10 cellular contexts compared by ENCODE assay signal in the genomic region with DNA sequence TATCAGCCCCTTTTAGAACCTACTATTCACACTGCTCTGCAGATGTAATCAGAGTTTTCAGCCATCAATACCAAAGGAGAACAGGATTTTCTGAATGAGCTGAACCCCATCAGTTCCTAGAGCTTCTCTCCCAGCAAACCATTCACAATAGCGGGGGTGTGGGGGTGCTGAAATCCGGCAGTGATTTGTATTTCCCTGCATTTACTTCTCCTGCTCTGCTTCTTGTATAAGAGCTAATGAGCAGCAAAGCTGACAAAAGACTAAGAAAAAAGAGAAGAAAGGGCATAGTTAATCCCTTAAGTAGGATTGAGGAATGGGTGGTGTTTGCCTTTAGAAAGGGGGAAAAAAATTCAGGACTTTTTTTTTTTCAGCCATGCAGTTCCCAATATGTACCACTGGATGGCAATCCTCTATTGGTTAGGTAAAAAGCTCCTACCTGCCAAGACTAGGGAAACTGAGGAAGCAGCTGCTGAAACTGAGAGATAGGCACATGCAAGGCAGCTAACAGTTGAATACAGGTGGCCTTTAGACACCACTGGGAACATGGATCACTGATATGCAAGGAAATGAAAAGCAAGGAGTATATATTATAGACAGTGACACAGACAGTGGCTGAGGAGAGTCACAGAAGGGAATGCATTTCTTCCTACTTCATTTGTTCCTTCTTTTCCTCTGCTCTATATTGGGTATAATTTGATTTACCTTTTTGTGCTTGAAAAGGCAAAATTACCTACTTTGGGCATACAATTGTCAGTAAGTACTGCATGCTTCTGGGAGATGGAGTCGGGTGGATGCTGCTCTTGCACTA.
DNase-seq lines count a peak whose midpoint lies in the region; ATAC-seq, FAIRE-seq and TF ChIP-seq lines count a peak whose summit lies in the region.
"Had no signal": no experiment of that assay in that cellular context is flagged by ENCODE, and none has a peak within 500 bp of the region (broad histone marks: within the 10 kb centered on the region; RNA-seq: fewer than 3 reads in every experiment).

No MANE protein-coding gene starts in this region.

- H3K36me3 Mint-ChIP-seq in type B pancreatic cell = no peaks in the 10 kb centered on the region

- H3K27me3 ChIP-seq in left ventricle myocardium inferior (ENCODE audit: low read depth) (peaks cover 5% of the 10 kb centered on the region), Peyer's patch (no peaks in the 10 kb centered on the region)

- TF ChIP-seq POLR2A in Peyer's patch (IDR thresholded peaks at IDR 0.05) = no peak

- H3K4me1 Mint-ChIP-seq in type B pancreatic cell (ENCODE audit: unreplicated experiment) = peaks cover 24% of the 10 kb centered on the region

- no peaks in the 10 kb centered on the region for H3K4me1 ChIP-seq in left ventricle myocardium inferior
- H3K4me1 ChIP-seq in Peyer's patch = no peaks in the 10 kb centered on the region

- H3K27ac ChIP-seq in left ventricle myocardium inferior (replicated peaks) (no peak overlapping the region), Peyer's patch (no peak overlapping the region)

- H3K9me3 ChIP-seq in left ventricle myocardium inferior (replicated peaks) (no peaks in the 10 kb centered on the region), Peyer's patch (no peaks in the 10 kb centered on the region)

- H3K27me3 Mint-ChIP-seq in type B pancreatic cell = no peaks in the 10 kb centered on the region

- H3K27ac Mint-ChIP-seq in type B pancreatic cell = no peak overlapping the region

- peak; percentile 60 for TF ChIP-seq CTCF in left ventricle myocardium inferior (IDR thresholded peaks at IDR 0.05; ENCODE audit: borderline replicate concordance)
- peak; percentile 3 to 49 (median 22) for TF ChIP-seq CTCF in Peyer's patch (IDR thresholded peaks at IDR 0.05)
- TF ChIP-seq CTCF in fibroblast of villous mesenchyme (IDR thresholded peaks at IDR 0.05; ENCODE audit: insufficient read depth, low read depth, low read length) = peak; percentile 67
- peak; percentile 86 for TF ChIP-seq CTCF in type B pancreatic cell (conservative IDR thresholded peaks at IDR 0.05)

- H3K36me3 ChIP-seq in left ventricle myocardium inferior = no peaks in the 10 kb centered on the region
- H3K36me3 ChIP-seq in Peyer's patch = no peaks in the 10 kb centered on the region

- H3K9me3 Mint-ChIP-seq in type B pancreatic cell = no peaks in the 10 kb centered on the region

- no peak for ATAC-seq in left ventricle myocardium superior

- H3K4me3 ChIP-seq in left ventricle myocardium inferior (no peak overlapping the region), Peyer's patch (no peak overlapping the region), fibroblast of villous mesenchyme (ENCODE audit: low read depth, low read length) (no peak overlapping the region)

- intact Hi-C loops in left ventricle myocardium inferior (cut with micrococcal nuclease) = no loop called here
- intact Hi-C loops in left ventricle myocardium superior (cut with micrococcal nuclease) = no loop called here

- no peak for FAIRE-seq in urothelium cell line (lab: Jason Lieb, UNC)
- FAIRE-seq: TTC549 had no signal

- DNase-seq in left ventricle myocardium inferior (no peak), left ventricle myocardium superior (no peak), Peyer's patch (no peak), fibroblast of villous mesenchyme (ENCODE audit: low read depth) (no peak), type B pancreatic cell (ENCODE audit: extremely low spot score, unreplicated experiment) (no peak), medulla oblongata (ENCODE audit: extremely low spot score) (no peak), urothelium cell line (ENCODE audit: low spot score) (no peak), UCSD-AML1 (lab: John Stamatoyannopoulos, UW; ENCODE audit: unreplicated experiment) (no peak)
- DNase-seq: GDM1 had no signal

- H3K4me3 Mint-ChIP-seq in type B pancreatic cell = no peak overlapping the region

Comparison
In these comparisons a context has a peak if more than half of its experiments do, and no peak if none do; other contexts are left out.
1. CTCF ChIP-seq: peak in every context shown above with its lines; median percentile 86 in type B pancreatic cell; 67 in fibroblast of villous mesenchyme; 60 in left ventricle myocardium inferior; 22 in Peyer's patch.